8 cellular contexts compared by ENCODE assay signal in the genomic region with DNA sequence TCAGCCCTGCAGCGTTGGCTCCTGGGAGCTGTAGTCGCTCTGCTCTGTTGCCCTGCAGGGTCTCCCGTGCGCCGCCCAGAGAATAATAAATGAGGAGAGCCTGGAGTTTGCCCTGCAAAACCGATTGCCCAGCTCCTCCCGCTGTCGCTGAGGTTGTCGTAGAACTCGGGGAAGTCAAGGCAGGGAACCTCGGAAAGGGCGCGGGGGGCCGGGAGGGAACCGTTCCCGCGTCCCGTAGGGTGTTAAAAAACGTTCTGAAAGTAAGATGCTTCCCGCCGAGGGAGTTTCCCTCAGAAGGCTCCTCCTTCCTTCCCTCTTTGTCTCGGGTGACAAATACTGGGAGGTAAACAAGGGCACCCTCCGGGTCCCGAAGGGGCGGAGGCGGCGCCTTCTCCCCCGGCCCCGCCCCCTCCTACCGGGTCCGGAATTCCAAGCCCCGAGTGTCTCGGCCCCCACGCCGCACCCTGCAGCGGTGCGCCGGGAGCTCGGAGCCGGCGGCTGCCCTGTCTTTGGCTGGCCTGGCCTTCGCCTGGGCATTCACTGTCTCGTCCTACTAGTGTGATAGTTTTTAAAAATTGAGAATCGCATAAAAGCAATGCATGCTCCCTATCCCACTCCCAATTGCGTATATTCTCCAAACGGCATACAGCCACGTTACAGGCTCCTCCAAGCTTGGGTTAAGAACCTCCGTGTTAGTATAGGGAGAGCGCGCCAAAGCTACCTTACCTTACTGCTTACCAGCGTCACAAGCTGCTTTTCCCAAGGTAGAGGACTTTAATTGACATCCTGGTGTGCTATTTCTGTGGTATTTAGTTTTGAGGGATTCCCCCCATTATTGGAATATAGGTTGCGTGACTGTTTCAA. TPM values are rescaled to one million over a fixed set of nuclear protein-coding genes. Genes with fewer than 3 reads are reported as not detected.
DNase-seq lines count a peak whose midpoint lies in the region; ATAC-seq and FAIRE-seq lines count a peak whose summit lies in the region.

No MANE protein-coding gene starts in this region.

- H4K8ac ChIP-seq in neuronal stem cell (ENCODE audit: low read depth, low read length), result peak overlapping the region; percentile 86

- H3K27me3 ChIP-seq in HUES48 (ENCODE audit: control insufficient read depth, insufficient read depth, low read length) (0 out of 2 replicates have a peak, but pooled peaks cover 5% of the 10 kb centered on the region), neuronal stem cell (ENCODE audit: control insufficient read depth in 3 of 3, insufficient read depth in 3 of 3, low read depth in 1 of 3, low read length in 3 of 3) (no peaks in the 10 kb centered on the region)

- peak; percentile 93 for FAIRE-seq in G401.6 (lab: Jason Lieb, UNC)
- FAIRE-seq in frontal cortex (lab: Jason Lieb, UNC), result no peak

- peaks cover 20% of the 10 kb centered on the region for H3K4me1 ChIP-seq in HUES48 (ENCODE audit: control insufficient read depth, insufficient read depth, low read length)
- peaks cover 0 to 3% of the 10 kb centered on the region in 2 donors for H3K4me1 ChIP-seq in neuronal stem cell (ENCODE audit: control insufficient read depth in 2 of 2, insufficient read depth in 1 of 2, low read depth in 1 of 2, low read length in 2 of 2)

- peak overlapping the region; percentile 8 for H2AK5ac ChIP-seq in neuronal stem cell (ENCODE audit: low read depth, low read length)

- no CpG with 5 or more reads among the region's 52 CpGs for WGBS in neuronal stem cell (ENCODE audit: extremely low coverage in 2 of 2, insufficient read length in 2 of 2, insufficient replicate concordance in 1 of 2), 2 donors

- H3K79me1 ChIP-seq in neuronal stem cell (ENCODE audit: low read depth, low read length), result no peaks in the 10 kb centered on the region

- no peaks in the 10 kb centered on the region for H3K9me3 ChIP-seq in HUES48 (ENCODE audit: control insufficient read depth, insufficient read depth, low read length)
- no peaks in the 10 kb centered on the region for H3K9me3 ChIP-seq in neuronal stem cell (replicated peaks in 1 of 2; ENCODE audit: control insufficient read depth in 2 of 2, insufficient read depth in 1 of 2, low read depth in 1 of 2, low read length in 2 of 2)

- peak overlapping the region; percentile 90 for H2AFZ ChIP-seq in neuronal stem cell (ENCODE audit: low read length)

- no peak overlapping the region for H3K14ac ChIP-seq in neuronal stem cell (ENCODE audit: low read length)

- H3K36me3 ChIP-seq in HUES48 (ENCODE audit: control insufficient read depth, insufficient read depth, low read length) (peaks cover 31% of the 10 kb centered on the region), neuronal stem cell (replicated peaks in 1 of 2; ENCODE audit: control insufficient read depth in 2 of 2, insufficient read depth in 2 of 2, low read length in 2 of 2) (peaks cover 6 to 34% of the 10 kb centered on the region in 2 donors)

- H4K91ac ChIP-seq in neuronal stem cell (ENCODE audit: low read depth, low read length, poor library complexity), result peak overlapping the region; percentile 72

- no peak overlapping the region for H3K23ac ChIP-seq in neuronal stem cell (ENCODE audit: low read depth, low read length, poor library complexity)

- H3K4me2 ChIP-seq in neuronal stem cell (ENCODE audit: insufficient read depth, low read length, poor library complexity, severe bottlenecking), result peak overlapping the region; percentile 86

- peak overlapping the region; percentile 99 for H3K18ac ChIP-seq in neuronal stem cell (ENCODE audit: low read length)

- H2BK120ac ChIP-seq in neuronal stem cell (ENCODE audit: low read depth, low read length), result no peak overlapping the region

- H2BK12ac ChIP-seq in neuronal stem cell (ENCODE audit: low read length), result no peak overlapping the region

- H3K27ac ChIP-seq in HUES48 (ENCODE audit: low read depth, low read length) (peak overlapping the region; percentile 99), neuronal stem cell (replicated peaks; ENCODE audit: low read length) (peak overlapping the region; percentile 98)

- peak overlapping the region; percentile 89 for H3K4me3 ChIP-seq in HUES48 (ENCODE audit: low read depth, low read length)
- peak overlapping the region; percentile 90 to 97 for H3K4me3 ChIP-seq in neuronal stem cell (ENCODE audit: low read length in 2 of 2)

- peak overlapping the region; percentile 40 for H2BK15ac ChIP-seq in neuronal stem cell (ENCODE audit: low read length)

- H3K4ac ChIP-seq in neuronal stem cell (ENCODE audit: low read length), result peak overlapping the region; percentile 84

- ATAC-seq in GM21529 (IDR thresholded peaks at IDR 0.05; ENCODE audit: unreplicated experiment), result peak; percentile 41

- H2BK5ac ChIP-seq in neuronal stem cell (ENCODE audit: low read length), result peak overlapping the region; percentile 93

- DNase-seq in NOMO-1 (lab: John Stamatoyannopoulos, UW; ENCODE audit: unreplicated experiment in 2 of 2) (peak; percentile 60 to 69), activated gamma-delta T cell (lab: John Stamatoyannopoulos, UW) (peak; percentile 25), frontal cortex (ENCODE audit: low spot score in 2 of 2) (peak; percentile 50 to 59), neuronal stem cell (ENCODE audit: low spot score) (peak; percentile 92), mesenteric fat pad (ENCODE audit: low spot score) (no peak)

- H3K9ac ChIP-seq in HUES48 (ENCODE audit: low read depth, low read length), result peak overlapping the region; percentile 91
- peak overlapping the region; percentile 86 for H3K9ac ChIP-seq in neuronal stem cell (ENCODE audit: low read depth, low read length, poor library complexity)

RNA-seq across cellular contexts. Expression of a gene that starts 1.0 kb away (rescaled TPM):
- total RNA-seq in frontal cortex (22.0 TPM), mesenteric fat pad (41.4 TPM)
- polyA plus RNA-seq in neuronal stem cell (2013, experiment 1 of 2), result 923 TPM
- 915 TPM for polyA plus RNA-seq in neuronal stem cell (2013, experiment 2 of 2)

RNA-seq across cellular contexts. Expression of a gene that starts 35.6 kb away (rescaled TPM):
- total RNA-seq in frontal cortex (20.4 TPM), mesenteric fat pad (28.5 TPM)
- polyA plus RNA-seq in neuronal stem cell (2013, experiment 1 of 2), result 26.1 TPM
- 26.6 TPM for polyA plus RNA-seq in neuronal stem cell (2013, experiment 2 of 2)
